In genomic region chr1:190320952-190321351, GRCh38 we compare ENCODE assay signal across 10 cellular contexts.
DNase-seq lines count a peak whose midpoint lies in the region; ATAC-seq and TF ChIP-seq lines count a peak whose summit lies in the region.
"Had no signal": no experiment of that assay in that cellular context is flagged by ENCODE, and none has a peak within 500 bp of the region (broad histone marks: within the 10 kb centered on the region; RNA-seq: fewer than 3 reads in every experiment).

No MANE protein-coding gene starts in this region.

- TF ChIP-seq CTCF in astrocyte of the spinal cord (IDR thresholded peaks at IDR 0.05; ENCODE audit: low read depth, low read length) (peak; percentile 35), nephron progenitor cell (IDR thresholded peaks at IDR 0.05) (peak; percentile 14), gastroesophageal sphincter (IDR thresholded peaks at IDR 0.05) (no peak)

- no peaks in the 10 kb centered on the region for H3K36me3 ChIP-seq in gastroesophageal sphincter

- H3K4me1 ChIP-seq in gastroesophageal sphincter, result no peaks in the 10 kb centered on the region

- H3K4me3 ChIP-seq in astrocyte of the spinal cord (ENCODE audit: low read depth, low read length) (no peak overlapping the region), gastroesophageal sphincter (no peak overlapping the region)

- no peaks in the 10 kb centered on the region for H3K27me3 Mint-ChIP-seq in nephron progenitor cell (ENCODE audit: low read depth, poor library complexity)

- no peaks in the 10 kb centered on the region for H3K4me1 Mint-ChIP-seq in nephron progenitor cell

- in situ Hi-C loops in astrocyte of the spinal cord (cut with HindIII; ENCODE audit: low sequenced_read_pairs), result no loop called here

- no peaks in the 10 kb centered on the region for H3K27me3 ChIP-seq in gastroesophageal sphincter

- no peak for TF ChIP-seq EP300 in gastroesophageal sphincter (IDR thresholded peaks at IDR 0.05)

- no peak overlapping the region for H3K4me3 Mint-ChIP-seq in nephron progenitor cell

- no peak for ATAC-seq in gastroesophageal sphincter

- no peaks in the 10 kb centered on the region for H3K9me3 Mint-ChIP-seq in nephron progenitor cell

- H3K27ac Mint-ChIP-seq in nephron progenitor cell, result no peak overlapping the region

- no peaks in the 10 kb centered on the region for H3K9me3 ChIP-seq in gastroesophageal sphincter

- no peaks in the 10 kb centered on the region for H3K36me3 Mint-ChIP-seq in nephron progenitor cell (ENCODE audit: low read depth)

- H3K27ac ChIP-seq in gastroesophageal sphincter, result no peak overlapping the region

- no peak for TF ChIP-seq POLR2A in gastroesophageal sphincter (IDR thresholded peaks at IDR 0.05)

- DNase-seq in ELR (ENCODE audit: low read depth) (peak; percentile 69), NCI-H446 treated with DMSO at 0.1 percent for 48 hours (lab: John Stamatoyannopoulos, UW) (peak; percentile 47), astrocyte of the spinal cord (ENCODE audit: low read depth, low spot score) (peak; percentile 44), nephron progenitor cell (no peak), middle frontal gyrus (ENCODE audit: extremely low spot score, low spot score) (no peak)
- no peak for DNase-seq in stimulated activated CD8-positive, alpha-beta memory T cell treated with anti-CD3 and anti-CD28 coated beads, Interleukin-4, amount 100 ng/mL, for 48 hours
- no peak for DNase-seq in effector CD4-positive, alpha-beta T cell
- DNase-seq: effector CD8-positive, alpha-beta T cell; NCI-H1436 treated with DMSO at 0.1 percent for 48 hours had no signal

- 65 to 76% methylated on average over 3 of the region's 3 CpGs for WGBS in gastroesophageal sphincter (ENCODE audit: low coverage in 1 of 2), 2 donors

Comparison
In these comparisons a context has a peak if more than half of its experiments do, and no peak if none do; other contexts are left out.
1. DNase-seq: peak in ELR (single experiment), NCI-H446 treated with DMSO at 0.1 percent for 48 hours (single experiment) and astrocyte of the spinal cord (single experiment); none in nephron progenitor cell (single experiment), stimulated activated CD8-positive, alpha-beta memory T cell treated with anti-CD3 and anti-CD28 coated beads, Interleukin-4, amount 100 ng/mL, for 48 hours (single experiment), effector CD4-positive, alpha-beta T cell (single experiment) and middle frontal gyrus (single experiment).
2. CTCF ChIP-seq: peak in astrocyte of the spinal cord (single experiment) and nephron progenitor cell (single experiment); none in gastroesophageal sphincter (0 of 4).